ENCODE assay signal across 8 cellular contexts in genomic region chr7:116862234-116863167, GRCh38.
DNase-seq lines count a peak whose midpoint lies in the region; ATAC-seq and TF ChIP-seq lines count a peak whose summit lies in the region.

Gene CAPZA2 (plus strand): TSS chr7:116862587. CDS start chr7:116862612, 25 bp downstream.

- peak; percentile 37 for TF ChIP-seq CTCF in VCaP (conservative IDR thresholded peaks at IDR 0.05)

- H3K4me3 ChIP-seq in iPS-20b (ENCODE audit: low read length) (peak within 1 kb of the TSS; percentile 89), skin epidermis (peak within 1 kb of the TSS; percentile 62 to 98 (median 91))

- H3K4me1 ChIP-seq in iPS-20b (ENCODE audit: insufficient read depth, low read length), result no peaks in the 10 kb centered on the region

- peak; percentile 100 for DNase-seq in AG08396 (ENCODE audit: low spot score)
- DNase-seq in NCI-H2196 treated with DMSO at 0.1 percent for 48 hours (lab: John Stamatoyannopoulos, UW; ENCODE audit: unreplicated experiment), result peak; percentile 89
- DNase-seq in T47D (ENCODE audit: low read depth in 1 of 2, low spot score in 1 of 2), result peak; percentile 79 to 92

- no peaks in the 10 kb centered on the region for H3K9me3 ChIP-seq in iPS-20b (ENCODE audit: insufficient read depth, low read depth, low read length)

- in situ Hi-C loops in T47D (cut with HindIII; ENCODE audit: low pct_unique_long_range_greater_than_20kb, low sequenced_read_pairs), result no loop called here

- peak within 1 kb of the TSS; percentile 81 for H3K9ac ChIP-seq in iPS-20b (ENCODE audit: low read depth, low read length)

- no peaks in the 10 kb centered on the region for H3K36me3 ChIP-seq in iPS-20b (ENCODE audit: insufficient read depth, low read depth, low read length)

- H3K27ac ChIP-seq in VCaP, result peak within 1 kb of the TSS; percentile 97
- H3K27ac ChIP-seq in iPS-20b (ENCODE audit: low read length), result peak within 1 kb of the TSS; percentile 38
- peak within 1 kb of the TSS; percentile 88 to 100 (median 98) for H3K27ac ChIP-seq in skin epidermis

- peak; percentile 93 for ATAC-seq in GM18907 (IDR thresholded peaks at IDR 0.05; ENCODE audit: unreplicated experiment)
- ATAC-seq in HG03139 (IDR thresholded peaks at IDR 0.05; ENCODE audit: unreplicated experiment), result peak; percentile 92

- no peaks in the 10 kb centered on the region for H3K27me3 ChIP-seq in iPS-20b (ENCODE audit: insufficient read depth, low read length)

Comparison
In these comparisons a context has a peak if more than half of its experiments do, and no peak if none do; other contexts are left out.
1. Peak in every context shown above with its lines: DNase-seq, ATAC-seq, H3K4me3 ChIP-seq and H3K27ac ChIP-seq.
2. H3K27ac ChIP-seq: peak in every context shown above with its lines; median percentile 98 in skin epidermis; 97 in VCaP; 38 in iPS-20b.